In the genomic region with DNA sequence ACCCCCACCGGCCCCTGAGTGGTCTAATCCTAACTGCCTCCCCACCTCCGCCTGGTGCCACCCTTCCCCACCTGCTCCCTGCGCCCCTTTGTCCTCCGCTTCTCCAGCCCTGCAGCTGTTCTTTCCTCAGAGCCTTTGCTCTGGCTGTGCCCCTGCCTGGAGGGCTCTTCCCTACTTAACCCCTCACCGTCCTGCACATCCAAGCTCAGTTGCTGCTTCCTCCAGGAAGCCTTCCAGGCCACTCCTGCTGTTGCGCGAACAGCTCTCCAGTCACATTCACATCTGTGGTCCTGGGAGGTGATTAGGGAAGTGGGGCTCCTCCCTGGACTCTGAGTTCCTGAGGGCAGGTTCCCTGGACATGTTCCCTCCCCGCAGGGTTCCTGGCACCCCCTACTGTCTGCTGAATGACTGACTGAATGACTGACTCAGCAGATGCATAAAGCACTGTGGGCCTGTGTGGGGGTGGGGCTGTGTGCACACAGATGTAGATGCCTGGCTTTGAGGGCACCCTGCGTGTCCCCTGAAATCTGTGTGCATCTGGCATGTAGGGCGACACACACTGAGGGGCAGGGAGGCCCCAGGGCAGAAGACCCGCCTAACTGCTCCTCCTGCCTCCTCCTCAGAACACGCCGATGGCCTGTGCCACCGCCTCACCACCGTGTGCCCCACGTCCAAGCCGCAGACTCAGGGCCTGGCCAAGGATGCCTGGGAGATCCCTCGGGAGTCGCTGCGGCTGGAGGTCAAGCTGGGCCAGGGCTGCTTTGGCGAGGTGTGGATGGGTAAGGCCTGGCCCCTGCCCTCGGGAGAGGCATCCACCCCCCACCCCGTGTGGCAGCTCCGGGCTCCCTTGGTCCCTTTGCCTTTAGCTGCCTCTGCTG, we compare ENCODE assay signal across 14 cellular contexts. TPM values are rescaled to one million over a fixed set of nuclear protein-coding genes. Genes with fewer than 3 reads are reported as not detected.
DNase-seq lines count a peak whose midpoint lies in the region; ATAC-seq and TF ChIP-seq lines count a peak whose summit lies in the region.
"Had no signal": no experiment of that assay in that cellular context is flagged by ENCODE, and none has a peak within 500 bp of the region (broad histone marks: within the 10 kb centered on the region; RNA-seq: fewer than 3 reads in every experiment).

No MANE protein-coding gene starts in this region.

- H3K27me3 ChIP-seq in right cardiac atrium (ENCODE audit: control insufficient read depth, insufficient read depth) (no peaks in the 10 kb centered on the region), left ventricle myocardium inferior (ENCODE audit: low read depth) (no peaks in the 10 kb centered on the region), foreskin keratinocyte (no peaks in the 10 kb centered on the region)
- H3K27me3 ChIP-seq: ascending aorta, upper lobe of right lung had no signal

- H3K36me3 ChIP-seq in left ventricle myocardium inferior, result peaks cover 16% of the 10 kb centered on the region

- peaks cover 23% of the 10 kb centered on the region for H3K4me1 Mint-ChIP-seq in type B pancreatic cell (ENCODE audit: unreplicated experiment)

- POLR2A ChIA-PET in HEK293T (lab: Yijun Ruan, JAX), result no interaction called here

- H3K4me1 ChIP-seq in right cardiac atrium (ENCODE audit: control insufficient read depth, insufficient read depth, low read length), result no peaks in the 10 kb centered on the region
- peaks cover 10% of the 10 kb centered on the region for H3K4me1 ChIP-seq in left ventricle myocardium inferior
- peaks cover 6% of the 10 kb centered on the region for H3K4me1 ChIP-seq in foreskin keratinocyte
- H3K4me1 ChIP-seq: upper lobe of right lung had no signal

- ATAC-seq in right cardiac atrium (no peak), foreskin keratinocyte (peak; percentile 24)
- ATAC-seq: upper lobe of right lung had no signal

- DNase-seq in right cardiac atrium, result peak in 2 of 3 donors; percentile 51 to 65
- DNase-seq in left ventricle myocardium inferior, result no peak
- peak; percentile 52 for DNase-seq in RKO (ENCODE audit: low spot score)
- DNase-seq in foreskin keratinocyte, result peak in 1 of 2 donors; percentile 49
- DNase-seq in type B pancreatic cell (ENCODE audit: extremely low spot score, unreplicated experiment), result no peak
- no peak for DNase-seq in HEK293T (ENCODE audit: extremely low spot score)
- DNase-seq in NCI-H1417 treated with DMSO at 0.1 percent for 48 hours (lab: John Stamatoyannopoulos, UW), result no peak
- no peak for DNase-seq in DMS79 treated with DMSO at 0.1 percent for 48 hours (lab: John Stamatoyannopoulos, UW)
- DNase-seq: activated T-cell treated with anti-CD3 and anti-CD28 coated beads, Interleukin-2, amount 50 U/mL, for 24 hours; GF-D8; small intestine; upper lobe of right lung had no signal

- peak overlapping the region; percentile 86 for H3K27ac Mint-ChIP-seq in type B pancreatic cell
- H3K27ac Mint-ChIP-seq: activated T-cell treated with anti-CD3 and anti-CD28 coated beads, Interleukin-2, amount 50 U/mL, for 24 hours had no signal

- peak overlapping the region; percentile 76 for H3K4me3 Mint-ChIP-seq in type B pancreatic cell
- H3K4me3 Mint-ChIP-seq: activated T-cell treated with anti-CD3 and anti-CD28 coated beads, Interleukin-2, amount 50 U/mL, for 24 hours had no signal

- no peaks in the 10 kb centered on the region for H3K9me3 Mint-ChIP-seq in type B pancreatic cell
- H3K9me3 Mint-ChIP-seq: activated T-cell treated with anti-CD3 and anti-CD28 coated beads, Interleukin-2, amount 50 U/mL, for 24 hours had no signal

- TF ChIP-seq CTCF in left ventricle myocardium inferior (IDR thresholded peaks at IDR 0.05; ENCODE audit: borderline replicate concordance), result no peak
- peak; percentile 50 for TF ChIP-seq CTCF in foreskin keratinocyte (conservative IDR thresholded peaks at IDR 0.05)
- no peak for TF ChIP-seq CTCF in type B pancreatic cell (conservative IDR thresholded peaks at IDR 0.05)

- H3K36me3 Mint-ChIP-seq in type B pancreatic cell, result no peaks in the 10 kb centered on the region

- H3K9me3 ChIP-seq in right cardiac atrium (ENCODE audit: control insufficient read depth, low read length) (no peaks in the 10 kb centered on the region), left ventricle myocardium inferior (replicated peaks) (no peaks in the 10 kb centered on the region)
- H3K9me3 ChIP-seq: ascending aorta, upper lobe of right lung had no signal

- intact Hi-C loops in right cardiac atrium (cut with DNase I), result no loop called here
- intact Hi-C loops in left ventricle myocardium inferior (cut with micrococcal nuclease), result no loop called here

- no peaks in the 10 kb centered on the region for H3K27me3 Mint-ChIP-seq in type B pancreatic cell
- H3K27me3 Mint-ChIP-seq: activated T-cell treated with anti-CD3 and anti-CD28 coated beads, Interleukin-2, amount 50 U/mL, for 24 hours had no signal

- no peak overlapping the region for H3K4me3 ChIP-seq in right cardiac atrium (ENCODE audit: low read length)
- H3K4me3 ChIP-seq in left ventricle myocardium inferior, result no peak overlapping the region
- H3K4me3 ChIP-seq: ascending aorta, upper lobe of right lung had no signal

- CTCF ChIA-PET in HEK293T (lab: Yijun Ruan, JAX), result interaction anchor here (0.5 to 1.6 kb wide), 2 partner anchors 13 to 132 kb away, joined by 3 to 6 read pairs; no protein-coding TSS in a partner anchor

- WGBS in right cardiac atrium, result 84% methylated on average over 24 of the region's 24 CpGs

- no peak overlapping the region for H3K27ac ChIP-seq in right cardiac atrium (ENCODE audit: low read length)
- H3K27ac ChIP-seq in left ventricle myocardium inferior (replicated peaks), result no peak overlapping the region
- H3K27ac ChIP-seq in foreskin keratinocyte, result no peak overlapping the region
- H3K27ac ChIP-seq: ascending aorta, KMS-11, upper lobe of right lung had no signal

TF ChIP-seq in HEK293T, 16 proteins besides CTCF, POLR2A, EP300 and RAD21:
- TF ChIP-seq ARNT (IDR thresholded peaks at IDR 0.05) (no peak), CTBP1 (IDR thresholded peaks at IDR 0.05; ENCODE audit: borderline replicate concordance) (no peak), LEF1 (IDR thresholded peaks at IDR 0.05; ENCODE audit: borderline replicate concordance) (no peak), ZNF384 (IDR thresholded peaks at IDR 0.05) (no peak), NFRKB (IDR thresholded peaks at IDR 0.05) (no peak), ELF4 (IDR thresholded peaks at IDR 0.05) (no peak), TARDBP (IDR thresholded peaks at IDR 0.05) (no peak), HDGF (IDR thresholded peaks at IDR 0.05; ENCODE audit: borderline replicate concordance) (no peak), FOXM1 (IDR thresholded peaks at IDR 0.05; ENCODE audit: borderline replicate concordance) (no peak), L3MBTL2 (conservative IDR thresholded peaks at IDR 0.05) (no peak), SP1 (IDR thresholded peaks at IDR 0.05) (no peak)
- TF ChIP-seq, protein P1, sequence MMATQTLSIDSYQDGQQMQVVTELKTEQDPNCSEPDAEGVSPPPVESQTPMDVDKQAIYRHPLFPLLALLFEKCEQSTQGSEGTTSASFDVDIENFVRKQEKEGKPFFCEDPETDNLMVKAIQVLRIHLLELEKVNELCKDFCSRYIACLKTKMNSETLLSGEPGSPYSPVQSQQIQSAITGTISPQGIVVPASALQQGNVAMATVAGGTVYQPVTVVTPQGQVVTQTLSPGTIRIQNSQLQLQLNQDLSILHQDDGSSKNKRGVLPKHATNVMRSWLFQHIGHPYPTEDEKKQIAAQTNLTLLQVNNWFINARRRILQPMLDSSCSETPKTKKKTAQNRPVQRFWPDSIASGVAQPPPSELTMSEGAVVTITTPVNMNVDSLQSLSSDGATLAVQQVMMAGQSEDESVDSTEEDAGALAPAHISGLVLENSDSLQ (IDR thresholded peaks at IDR 0.05), result no peak

RNA-seq across cellular contexts. Expression of gene SRC, which starts 51.4 kb away (rescaled TPM):
- total RNA-seq in right cardiac atrium (10 to 100 TPM; 11.8 to 14.0 (median 13.4) TPM), left ventricle myocardium inferior (4.2 TPM), foreskin keratinocyte (29.8 and 36.6 TPM in 2 replicates), type B pancreatic cell (ENCODE audit: low replicate concordance) (56.0 and 70.3 TPM in 2 replicates)
- polyA plus RNA-seq in right cardiac atrium (9.5 TPM), foreskin keratinocyte (22.2 and 26.2 TPM in 2 replicates)

Comparison
In these comparisons a context has a peak if more than half of its experiments do, and no peak if none do; other contexts are left out.
1. DNase-seq: peak in right cardiac atrium (2 of 3) and RKO (single experiment); none in left ventricle myocardium inferior (single experiment), type B pancreatic cell (single experiment), HEK293T (single experiment), NCI-H1417 treated with DMSO at 0.1 percent for 48 hours (single experiment) and DMS79 treated with DMSO at 0.1 percent for 48 hours (single experiment).